Comparison of ENCODE assay signal across 20 cellular contexts in the genomic region with DNA sequence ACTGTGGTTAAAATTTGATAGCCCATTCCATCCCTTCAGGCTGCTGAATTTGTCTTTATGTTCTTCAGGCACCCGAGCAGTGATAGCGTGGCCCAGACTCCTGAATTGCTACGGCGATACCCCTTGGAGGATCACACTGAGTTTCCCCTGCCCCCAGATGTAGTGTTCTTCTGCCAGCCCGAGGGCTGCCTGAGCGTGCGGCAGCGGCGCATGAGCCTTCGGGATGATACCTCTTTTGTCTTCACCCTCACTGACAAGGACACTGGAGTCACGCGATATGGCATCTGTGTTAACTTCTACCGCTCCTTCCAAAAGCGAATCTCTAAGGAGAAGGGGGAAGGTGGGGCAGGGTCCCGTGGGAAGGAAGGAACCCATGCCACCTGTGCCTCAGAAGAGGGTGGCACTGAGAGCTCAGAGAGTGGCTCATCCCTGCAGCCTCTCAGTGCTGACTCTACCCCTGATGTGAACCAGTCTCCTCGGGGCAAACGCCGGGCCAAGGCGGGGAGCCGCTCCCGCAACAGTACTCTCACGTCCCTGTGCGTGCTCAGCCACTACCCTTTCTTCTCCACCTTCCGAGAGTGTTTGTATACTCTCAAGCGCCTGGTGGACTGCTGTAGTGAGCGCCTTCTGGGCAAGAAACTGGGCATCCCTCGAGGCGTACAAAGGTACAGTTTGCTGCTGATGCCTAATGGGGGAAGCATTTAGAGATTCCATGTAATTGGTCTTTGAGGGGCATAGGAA.
"Had no signal": no experiment of that assay in that cellular context is flagged by ENCODE, and none has a peak within 500 bp of the region (broad histone marks: within the 10 kb centered on the region; RNA-seq: fewer than 3 reads in every experiment).

No MANE protein-coding gene starts in this region.

- DNase-seq: dermis blood vessel endothelial cell; effector memory CD4-positive, alpha-beta T cell; left ventricle myocardium superior; lower lobe of right lung; naive thymus-derived CD4-positive, alpha-beta T cell; pancreas; spleen; stimulated activated CD4-positive, alpha-beta T cell treated with anti-CD3 and anti-CD28 coated beads, Interleukin-4, amount 100 ng/mL, for 4 hours; stimulated activated naive CD8-positive, alpha-beta T cell treated with anti-CD3 and anti-CD28 coated beads, Interleukin-15, Interleukin-2, amounts not matched to agents 100 U/mL and 50 U/mL, for 24 hours; substantia nigra; testis had no signal

- H3K9me3 ChIP-seq: lower lobe of right lung, neutrophil, pancreas, right atrium auricular region, spleen, testis, tibial artery, upper lobe of left lung had no signal

- H3K27me3 ChIP-seq: neutrophil, pancreas, right atrium auricular region, spleen, testis, tibial artery, upper lobe of left lung had no signal

- H3K27ac Mint-ChIP-seq: memory B cell; naive thymus-derived CD4-positive, alpha-beta T cell; progenitor cell of endocrine pancreas; stimulated activated memory B cell treated with anti-CD40 and anti-IgM and Interleukin-4, amounts not matched to agents 10 μg/mL and 1 μg/mL and 100 μg/mL, for 72 hours had no signal

- ATAC-seq: left ventricle myocardium superior; lower lobe of right lung; naive thymus-derived CD4-positive, alpha-beta T cell; pancreas; stimulated activated memory B cell treated with anti-CD40 and anti-IgM and Interleukin-4, amounts not matched to agents 10 μg/mL and 1 μg/mL and 100 μg/mL, for 72 hours; stimulated activated naive CD8-positive, alpha-beta T cell treated with anti-CD3 and anti-CD28 coated beads, Interleukin-15, Interleukin-2, amounts not matched to agents 100 U/mL and 50 U/mL, for 24 hours had no signal

- H3K27me3 Mint-ChIP-seq: memory B cell; naive thymus-derived CD4-positive, alpha-beta T cell; progenitor cell of endocrine pancreas; stimulated activated memory B cell treated with anti-CD40 and anti-IgM and Interleukin-4, amounts not matched to agents 10 μg/mL and 1 μg/mL and 100 μg/mL, for 72 hours had no signal

- H3K4me3 ChIP-seq: coronary artery, lower lobe of right lung, pancreas, right atrium auricular region, skin epidermis, spleen, testis, tibial artery, upper lobe of left lung had no signal

- H3K4me3 Mint-ChIP-seq: memory B cell; naive thymus-derived CD4-positive, alpha-beta T cell; stimulated activated memory B cell treated with anti-CD40 and anti-IgM and Interleukin-4, amounts not matched to agents 10 μg/mL and 1 μg/mL and 100 μg/mL, for 72 hours had no signal

- H3K27ac ChIP-seq: coronary artery, lower lobe of right lung, neutrophil, pancreas, right atrium auricular region, skin epidermis, spleen, testis, tibial artery, upper lobe of left lung had no signal

- H3K9me3 Mint-ChIP-seq: memory B cell; naive thymus-derived CD4-positive, alpha-beta T cell; stimulated activated memory B cell treated with anti-CD40 and anti-IgM and Interleukin-4, amounts not matched to agents 10 μg/mL and 1 μg/mL and 100 μg/mL, for 72 hours had no signal
